Comparison of ENCODE assay signal across 8 cellular contexts in the genomic region with DNA sequence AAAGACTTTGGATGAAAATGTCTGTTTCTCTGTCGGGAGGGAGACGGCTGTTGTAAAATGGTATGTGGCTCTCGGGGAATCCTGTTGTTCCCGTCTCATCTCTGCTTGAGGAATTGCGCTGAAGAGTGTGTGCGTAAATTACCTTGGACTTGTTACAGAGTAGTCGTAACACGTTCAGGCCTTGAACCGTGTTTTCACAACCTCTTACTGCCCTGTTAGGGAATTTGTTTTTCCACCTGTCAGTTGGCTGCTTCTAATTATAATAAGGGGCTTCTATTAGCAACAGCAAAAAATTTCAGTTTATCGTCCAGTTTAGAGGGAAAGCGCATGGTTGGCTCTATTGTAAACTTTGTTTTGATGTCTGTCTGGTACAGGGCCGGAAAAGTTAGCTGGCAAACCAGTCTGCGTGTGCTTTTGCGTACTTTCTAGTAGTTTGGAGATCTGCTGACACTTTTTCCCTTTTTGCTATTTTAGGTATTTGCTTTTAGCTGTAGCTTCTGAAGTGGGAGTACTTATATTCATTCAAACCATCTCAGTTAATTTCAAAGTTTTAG. TPM values are rescaled to one million over a fixed set of nuclear protein-coding genes. Genes with fewer than 3 reads are reported as not detected.
DNase-seq lines count a peak whose midpoint lies in the region; ATAC-seq and TF ChIP-seq lines count a peak whose summit lies in the region.

No MANE protein-coding gene starts in this region.

- H3K9ac ChIP-seq in DND-41 (ENCODE audit: low read depth, low read length) (peak overlapping the region; percentile 100), GM23248 (peak overlapping the region; percentile 100)

- H4K20me1 ChIP-seq in DND-41 (ENCODE audit: insufficient read depth, low read length) = peaks cover 25% of the 10 kb centered on the region; the same call in 1 of the 2 replicates
- H4K20me1 ChIP-seq in GM23248 (ENCODE audit: insufficient read depth) = peaks cover 32% of the 10 kb centered on the region

- peak overlapping the region; percentile 98 for H3K4me3 Mint-ChIP-seq in stimulated activated memory B cell treated with anti-CD40 and anti-IgM and Interleukin-4, amounts not matched to agents 10 μg/mL and 1 μg/mL and 100 μg/mL, for 72 hours

- in situ Hi-C loops in GM23248 (cut with MboI) = no loop called here
- in situ Hi-C loops in astrocyte of the spinal cord (cut with HindIII; ENCODE audit: low sequenced_read_pairs) = no loop called here

- H3K27ac ChIP-seq in DND-41 (ENCODE audit: low read length) (peak overlapping the region; percentile 92), GM23248 (peak overlapping the region; percentile 100)

- H3K36me3 ChIP-seq in DND-41 (ENCODE audit: insufficient read depth, low read length) (no peaks in the 10 kb centered on the region; the same call in 1 of the 2 replicates), GM23248 (ENCODE audit: low read depth) (no peaks in the 10 kb centered on the region)

- H3K9me3 Mint-ChIP-seq in stimulated activated memory B cell treated with anti-CD40 and anti-IgM and Interleukin-4, amounts not matched to agents 10 μg/mL and 1 μg/mL and 100 μg/mL, for 72 hours = peaks cover 3% of the 10 kb centered on the region

- no peaks in the 10 kb centered on the region for H3K27me3 ChIP-seq in DND-41 (ENCODE audit: insufficient read depth, low read length, poor library complexity)
- no peaks in the 10 kb centered on the region for H3K27me3 ChIP-seq in GM23248 (replicated peaks; ENCODE audit: insufficient read depth)

- DNase-seq in DND-41 (no peak), GM23248 (peak; percentile 64), NCI-H1694 (lab: John Stamatoyannopoulos, UW) (peak; percentile 26), astrocyte of the spinal cord (ENCODE audit: low read depth, low spot score) (peak; percentile 72), iPS-NIHi7 (ENCODE audit: extremely low spot score) (peak; percentile 11), AG08396 (ENCODE audit: low spot score) (no peak), T-helper 9 cell (no peak)

- 0 to 2% methylated on average over 14 of the region's 14 CpGs for WGBS in GM23248 (ENCODE audit: low coverage in 1 of 2, low lambda C conversion rate in 2 of 2, missing lambda C conversion rate in 2 of 2), 2 experiments

- H3K9me3 ChIP-seq in DND-41 (ENCODE audit: insufficient read depth, low read length, severe bottlenecking) (no peaks in the 10 kb centered on the region), GM23248 (ENCODE audit: low read depth) (no peaks in the 10 kb centered on the region)

- H3K27ac Mint-ChIP-seq in stimulated activated memory B cell treated with anti-CD40 and anti-IgM and Interleukin-4, amounts not matched to agents 10 μg/mL and 1 μg/mL and 100 μg/mL, for 72 hours = peak overlapping the region; percentile 97

- H2AFZ ChIP-seq in DND-41 (ENCODE audit: low read depth, low read length) = peak overlapping the region; percentile 95
- peak overlapping the region; percentile 35 for H2AFZ ChIP-seq in GM23248

- peak overlapping the region; percentile 86 to 88 for H3K4me3 ChIP-seq in DND-41 (ENCODE audit: low read depth in 1 of 2, low read length in 2 of 2)
- H3K4me3 ChIP-seq in GM23248 = peak overlapping the region; percentile 89
- peak overlapping the region; percentile 93 for H3K4me3 ChIP-seq in astrocyte of the spinal cord (ENCODE audit: low read depth, low read length)

- H3K9me2 ChIP-seq in GM23248 (ENCODE audit: insufficient read depth) = no peaks in the 10 kb centered on the region

- no peaks in the 10 kb centered on the region for H3K27me3 Mint-ChIP-seq in stimulated activated memory B cell treated with anti-CD40 and anti-IgM and Interleukin-4, amounts not matched to agents 10 μg/mL and 1 μg/mL and 100 μg/mL, for 72 hours

- H3K4me1 Mint-ChIP-seq in stimulated activated memory B cell treated with anti-CD40 and anti-IgM and Interleukin-4, amounts not matched to agents 10 μg/mL and 1 μg/mL and 100 μg/mL, for 72 hours = peaks cover 52% of the 10 kb centered on the region

- peak overlapping the region; percentile 66 for H3K4me2 ChIP-seq in DND-41 (ENCODE audit: insufficient read depth, low read length)
- H3K4me2 ChIP-seq in GM23248 (ENCODE audit: unreplicated experiment) = peak overlapping the region; percentile 98

- peaks cover 34% of the 10 kb centered on the region for H3K4me1 ChIP-seq in DND-41 (ENCODE audit: insufficient read depth, low read length)
- H3K4me1 ChIP-seq in GM23248 (ENCODE audit: insufficient read depth) = peaks cover 38% of the 10 kb centered on the region

- peak; percentile 23 for ATAC-seq in DND-41 (ENCODE audit: insufficient read depth, low read depth)
- ATAC-seq in stimulated activated memory B cell treated with anti-CD40 and anti-IgM and Interleukin-4, amounts not matched to agents 10 μg/mL and 1 μg/mL and 100 μg/mL, for 72 hours = peak; percentile 3

- peaks cover 5% of the 10 kb centered on the region for H3K36me3 Mint-ChIP-seq in stimulated activated memory B cell treated with anti-CD40 and anti-IgM and Interleukin-4, amounts not matched to agents 10 μg/mL and 1 μg/mL and 100 μg/mL, for 72 hours

- TF ChIP-seq CTCF in DND-41 (IDR thresholded peaks at IDR 0.05; ENCODE audit: borderline replicate concordance, extremely low read depth, low read length, poor library complexity, severe bottlenecking) = no peak
- TF ChIP-seq CTCF in astrocyte of the spinal cord (IDR thresholded peaks at IDR 0.05; ENCODE audit: low read depth, low read length) = no peak

- peaks cover 43% of the 10 kb centered on the region for H3F3A ChIP-seq in GM23248 (ENCODE audit: insufficient read depth)

- H3K79me2 ChIP-seq in DND-41 (ENCODE audit: insufficient read depth, low read length) (peaks cover 72% of the 10 kb centered on the region), GM23248 (ENCODE audit: insufficient read depth) (peaks cover 69% of the 10 kb centered on the region)

RNA-seq across cellular contexts. Expression of a gene that starts 1.5 kb away (rescaled TPM):
- total RNA-seq in GM23248 (2014; rRNA removed; shearing (Covaris generic)) = 72.1 and 82.9 TPM in 2 replicates
- 16.5 and 17.8 TPM in 2 replicates for polyA plus RNA-seq in GM23248 (2016; fragmentation: Nextera tagmentation; extraction: Ambion mirVana)

Comparison
In these comparisons a context has a peak if more than half of its experiments do, and no peak if none do; other contexts are left out.
1. DNase-seq: peak in GM23248 (single experiment), NCI-H1694 (single experiment), astrocyte of the spinal cord (single experiment) and iPS-NIHi7 (single experiment); none in DND-41 (single experiment), AG08396 (single experiment) and T-helper 9 cell (single experiment).
2. Peak in every context shown above with its lines, with median percentiles within 50 percentile points of each other: H3K4me3 ChIP-seq.